In the genomic region with DNA sequence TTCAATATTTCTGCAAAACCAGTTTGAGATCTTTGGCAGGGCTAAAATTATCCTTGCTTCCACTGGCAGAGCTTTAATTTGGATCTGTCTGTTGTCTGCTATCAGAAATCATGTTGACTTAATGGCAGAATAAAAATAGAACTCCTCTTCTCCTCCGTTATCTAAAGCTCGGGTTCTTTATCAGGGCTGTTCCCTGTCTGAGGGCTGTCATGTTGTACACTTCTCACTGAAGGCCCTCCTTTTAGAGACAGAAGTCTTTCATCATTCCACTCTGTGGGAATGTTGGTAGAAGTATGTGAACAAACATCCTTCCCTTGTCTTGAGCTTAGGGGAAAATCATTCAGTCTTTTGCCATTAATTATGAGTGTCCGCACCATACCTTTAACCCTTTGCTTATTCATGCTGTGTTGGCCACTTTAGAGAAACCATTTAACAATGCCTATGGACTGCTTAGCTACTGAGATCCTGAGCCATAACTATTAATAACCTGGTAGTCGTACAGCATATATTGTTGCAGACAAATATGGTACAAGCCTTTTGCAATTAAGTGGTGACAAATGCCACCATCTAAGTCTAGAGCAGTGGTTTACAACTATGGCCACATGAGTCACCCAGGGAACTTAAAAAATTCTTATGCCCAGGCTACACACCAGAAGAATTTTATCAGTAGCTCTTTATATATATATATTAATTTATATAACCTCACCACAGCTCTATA, we compare ENCODE assay signal across 23 cellular contexts.
DNase-seq lines count a peak whose midpoint lies in the region; ATAC-seq, FAIRE-seq and TF ChIP-seq lines count a peak whose summit lies in the region.
"Had no signal": no experiment of that assay in that cellular context is flagged by ENCODE, and none has a peak within 500 bp of the region (broad histone marks: within the 10 kb centered on the region; RNA-seq: fewer than 3 reads in every experiment).

No MANE protein-coding gene starts in this region.

- no peaks in the 10 kb centered on the region for H3K9me3 Mint-ChIP-seq in astrocyte (ENCODE audit: unreplicated experiment)
- H3K9me3 Mint-ChIP-seq: activated naive CD4-positive, alpha-beta T cell treated with anti-CD3 and anti-CD28 coated beads, Interleukin-2, amount 50 U/mL, for 72 hours; activated T-helper 1 cell treated with anti-CD3 and anti-CD28 coated beads, Interleukin-12 subunit alpha, Interleukin-12 subunit beta, Interleukin-2, Interleukin-4 antibody, amounts not matched to agents 30 ng/mL and 10 ng/mL and 1 ng/mL, durations not matched to agents 14 hours and 24 hours and 36 hours; T-cell had no signal

- FAIRE-seq in astrocyte (lab: Jason Lieb, UNC) = peak; percentile 26
- FAIRE-seq: colon, GM18507, HTR-8/SVneo had no signal

- H2AK5ac ChIP-seq in trophoblast cell (ENCODE audit: low read length) = no peak overlapping the region

- no peaks in the 10 kb centered on the region for H3K27me3 Mint-ChIP-seq in astrocyte (ENCODE audit: low read depth, unreplicated experiment)

- H4K91ac ChIP-seq in trophoblast cell (ENCODE audit: low read depth, low read length) = no peak overlapping the region

- TF ChIP-seq CTCF in astrocyte (IDR thresholded peaks at IDR 0.05; ENCODE audit: insufficient read depth, low read depth, low read length) (no peak), mucosa of descending colon (IDR thresholded peaks at IDR 0.05) (no peak)

- H3K4me3 ChIP-seq in astrocyte (ENCODE audit: insufficient read depth, low read depth, low read length) = no peak overlapping the region
- H3K4me3 ChIP-seq in right cardiac atrium (ENCODE audit: low read length) = no peak overlapping the region
- no peak overlapping the region for H3K4me3 ChIP-seq in trophoblast cell (ENCODE audit: low read depth, low read length)
- H3K4me3 ChIP-seq in mucosa of descending colon = no peak overlapping the region
- H3K4me3 ChIP-seq: BLaER1 treated with 17β-estradiol and CSF1 and Interleukin-3, amounts not matched to agents 10 nM and 100 nM had no signal

- H3K79me1 ChIP-seq in trophoblast cell (ENCODE audit: low read length) = peaks cover 23% of the 10 kb centered on the region

- H2BK120ac ChIP-seq in trophoblast cell (ENCODE audit: insufficient read depth, low read length, poor library complexity) = peak overlapping the region; percentile 45

- peak overlapping the region; percentile 81 for H2BK5ac ChIP-seq in trophoblast cell (ENCODE audit: low read depth, low read length, poor library complexity)

- H2BK12ac ChIP-seq in trophoblast cell (ENCODE audit: low read length) = no peak overlapping the region

- H3K36me3 ChIP-seq in astrocyte (ENCODE audit: insufficient read depth, low read length) (peaks cover 3% of the 10 kb centered on the region), trophoblast cell (ENCODE audit: control insufficient read depth in 1 of 2, insufficient read depth in 2 of 2, low read length in 2 of 2) (peaks cover 18 to 27% of the 10 kb centered on the region in 2 experiments), mucosa of descending colon (ENCODE audit: low read depth) (no peaks in the 10 kb centered on the region)
- H3K36me3 ChIP-seq: BLaER1 treated with 17β-estradiol and CSF1 and Interleukin-3, amounts not matched to agents 10 nM and 100 nM; neutrophil had no signal

- H3K9ac ChIP-seq in astrocyte (ENCODE audit: low read length) = no peak overlapping the region
- H3K9ac ChIP-seq in trophoblast cell (ENCODE audit: low read length) = no peak overlapping the region
- H3K9ac ChIP-seq: BLaER1 treated with 17β-estradiol and CSF1 and Interleukin-3, amounts not matched to agents 10 nM and 100 nM had no signal

- no peak overlapping the region for H3K23ac ChIP-seq in trophoblast cell (ENCODE audit: low read length)

- intact Hi-C loops in right cardiac atrium (cut with DNase I) = no loop called here
- intact Hi-C loops in mucosa of descending colon (cut with DNase I, micrococcal nuclease) = no loop called here

- peaks cover 22% of the 10 kb centered on the region for H3K4me1 Mint-ChIP-seq in astrocyte (ENCODE audit: low read depth, unreplicated experiment)
- H3K4me1 Mint-ChIP-seq: T-cell had no signal

- no peaks in the 10 kb centered on the region for H4K20me1 ChIP-seq in astrocyte (ENCODE audit: insufficient read depth, low read length)
- H4K20me1 ChIP-seq: BLaER1 treated with 17β-estradiol and CSF1 and Interleukin-3, amounts not matched to agents 10 nM and 100 nM had no signal

- H3K79me2 ChIP-seq in astrocyte (ENCODE audit: insufficient read depth, low read length) (no peaks in the 10 kb centered on the region), trophoblast cell (ENCODE audit: control insufficient read depth, insufficient read depth, low read length, poor library complexity) (peaks cover 4% of the 10 kb centered on the region)

- DNase-seq in EH (ENCODE audit: low read depth) (peak; percentile 29), astrocyte (ENCODE audit: low read depth) (peak; percentile 32), right cardiac atrium (no peak), trophoblast cell (peak in 1 of 2 donors; percentile 53), mucosa of descending colon (no peak), DMS53 (lab: John Stamatoyannopoulos, UW) (no peak), inferior parietal cortex (ENCODE audit: extremely low spot score) (no peak), SIG-M5 treated with dmso at 0.1 percent for 504 hours (lab: John Stamatoyannopoulos, UW; ENCODE audit: unreplicated experiment) (no peak)
- DNase-seq: activated CD4-positive, alpha-beta T cell treated with anti-CD3 and anti-CD28 coated beads for 48 hours; hypothalamus; islet precursor cell; midbrain; NCI-H1092; NCI-H524; T-cell had no signal

- peak; percentile 90 to 93 for ATAC-seq in right cardiac atrium
- no peak for ATAC-seq in mucosa of descending colon
- ATAC-seq: activated naive CD4-positive, alpha-beta T cell treated with anti-CD3 and anti-CD28 coated beads, Interleukin-2, amount 50 U/mL, for 72 hours; T-cell had no signal

- H3K27me3 ChIP-seq in astrocyte (ENCODE audit: insufficient read depth, low read length) (no peaks in the 10 kb centered on the region), right cardiac atrium (ENCODE audit: control insufficient read depth, insufficient read depth) (no peaks in the 10 kb centered on the region), trophoblast cell (ENCODE audit: insufficient read depth, low read length) (no peaks in the 10 kb centered on the region)
- H3K27me3 ChIP-seq: BLaER1 treated with 17β-estradiol and CSF1 and Interleukin-3, amounts not matched to agents 10 nM and 100 nM; neutrophil had no signal

- WGBS in right cardiac atrium = 28% methylated on average over 4 of the region's 4 CpGs
- no CpG with 5 or more reads among the region's 4 CpGs for WGBS in trophoblast cell (ENCODE audit: extremely low coverage, insufficient coverage, insufficient read length)

- H3K27ac ChIP-seq in astrocyte (ENCODE audit: low read depth, low read length) (no peak overlapping the region), right cardiac atrium (ENCODE audit: low read length) (peak overlapping the region; percentile 76), trophoblast cell (ENCODE audit: low read depth, low read length) (peak overlapping the region; percentile 88)
- H3K27ac ChIP-seq: BLaER1 treated with 17β-estradiol and CSF1 and Interleukin-3, amounts not matched to agents 10 nM and 100 nM; neutrophil; RWPE1 had no signal

- no peak overlapping the region for H4K8ac ChIP-seq in trophoblast cell (ENCODE audit: low read depth, low read length)

- no peak overlapping the region for H3K4me3 Mint-ChIP-seq in astrocyte (ENCODE audit: unreplicated experiment)
- H3K4me3 Mint-ChIP-seq: activated T-helper 1 cell treated with anti-CD3 and anti-CD28 coated beads, Interleukin-12 subunit alpha, Interleukin-12 subunit beta, Interleukin-2, Interleukin-4 antibody, amounts not matched to agents 30 ng/mL and 10 ng/mL and 1 ng/mL, durations not matched to agents 14 hours and 24 hours and 36 hours; T-cell had no signal

- H3K4ac ChIP-seq in trophoblast cell (ENCODE audit: low read depth, low read length) = no peak overlapping the region

- no peak overlapping the region for H3K18ac ChIP-seq in trophoblast cell (ENCODE audit: low read length)

- H3K14ac ChIP-seq in trophoblast cell (ENCODE audit: low read length) = no peak overlapping the region

- peaks cover 12% of the 10 kb centered on the region for H3K36me3 Mint-ChIP-seq in astrocyte (ENCODE audit: low read depth, unreplicated experiment)
- H3K36me3 Mint-ChIP-seq: activated naive CD4-positive, alpha-beta T cell treated with anti-CD3 and anti-CD28 coated beads, Interleukin-2, amount 50 U/mL, for 72 hours; T-cell had no signal

- H3K4me1 ChIP-seq in astrocyte (ENCODE audit: insufficient read depth, low read length) (peaks cover 4% of the 10 kb centered on the region), right cardiac atrium (ENCODE audit: control insufficient read depth, insufficient read depth, low read length) (peaks cover 3% of the 10 kb centered on the region), trophoblast cell (ENCODE audit: control insufficient read depth in 1 of 2, insufficient read depth in 2 of 2, low read length in 2 of 2) (peaks cover 21 to 25% of the 10 kb centered on the region in 2 experiments), mucosa of descending colon (ENCODE audit: low read depth) (peaks cover 10% of the 10 kb centered on the region)
- H3K4me1 ChIP-seq: BLaER1 treated with 17β-estradiol and CSF1 and Interleukin-3, amounts not matched to agents 10 nM and 100 nM had no signal

- H4K12ac ChIP-seq in trophoblast cell (ENCODE audit: low read depth, low read length) = no peak overlapping the region

- peak overlapping the region; percentile 7 for H3K27ac Mint-ChIP-seq in astrocyte (ENCODE audit: unreplicated experiment)
- H3K27ac Mint-ChIP-seq: activated naive CD4-positive, alpha-beta T cell treated with anti-CD3 and anti-CD28 coated beads, Interleukin-2, amount 50 U/mL, for 72 hours; activated T-helper 1 cell treated with anti-CD3 and anti-CD28 coated beads, Interleukin-12 subunit alpha, Interleukin-12 subunit beta, Interleukin-2, Interleukin-4 antibody, amounts not matched to agents 30 ng/mL and 10 ng/mL and 1 ng/mL, durations not matched to agents 14 hours and 24 hours and 36 hours; T-cell had no signal

- H3K4me2 ChIP-seq in astrocyte (ENCODE audit: low read length) = no peak overlapping the region
- H3K4me2 ChIP-seq in trophoblast cell (ENCODE audit: low read length) = no peak overlapping the region
- H3K4me2 ChIP-seq: BLaER1 treated with 17β-estradiol and CSF1 and Interleukin-3, amounts not matched to agents 10 nM and 100 nM had no signal

- no peak overlapping the region for H2AFZ ChIP-seq in astrocyte (ENCODE audit: low read depth, low read length)
- no peak overlapping the region for H2AFZ ChIP-seq in trophoblast cell (ENCODE audit: insufficient read depth, low read length, poor library complexity)

- H3K9me3 ChIP-seq in astrocyte (ENCODE audit: insufficient read depth, low read depth, low read length) (no peaks in the 10 kb centered on the region), right cardiac atrium (ENCODE audit: control insufficient read depth, low read length) (no peaks in the 10 kb centered on the region), trophoblast cell (ENCODE audit: insufficient read depth, low read depth, low read length) (no peaks in the 10 kb centered on the region), mucosa of descending colon (no peaks in the 10 kb centered on the region)
- H3K9me3 ChIP-seq: BLaER1 treated with 17β-estradiol and CSF1 and Interleukin-3, amounts not matched to agents 10 nM and 100 nM; neutrophil had no signal

Comparison
In these comparisons a context has a peak if more than half of its experiments do, and no peak if none do; other contexts are left out.
1. DNase-seq: peak in EH (single experiment) and astrocyte (single experiment); none in right cardiac atrium (0 of 3), mucosa of descending colon (0 of 3), DMS53 (single experiment), inferior parietal cortex (single experiment) and SIG-M5 treated with dmso at 0.1 percent for 504 hours (single experiment).